In the genomic region with DNA sequence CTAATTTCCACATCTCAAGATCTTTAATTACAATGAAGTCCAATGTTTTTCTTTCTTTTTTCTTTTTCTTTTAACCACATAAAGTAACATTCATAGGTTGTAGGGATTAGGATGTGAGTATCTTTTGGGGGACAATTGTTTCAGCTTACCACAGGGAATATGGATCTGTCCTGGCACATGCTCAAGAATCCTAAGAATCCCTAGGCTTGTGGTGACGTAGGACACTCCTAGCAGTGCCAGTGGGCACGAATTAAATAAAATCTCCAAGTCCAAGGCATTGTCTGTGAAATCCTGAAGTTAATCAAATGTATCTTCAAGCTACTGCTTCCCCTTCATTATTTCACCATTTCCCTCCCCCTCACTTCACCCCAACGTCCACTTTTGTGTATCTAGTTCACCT, we compare ENCODE assay signal across 13 cellular contexts. TPM values are rescaled to one million over a fixed set of nuclear protein-coding genes. Genes with fewer than 3 reads are reported as not detected.
DNase-seq lines count a peak whose midpoint lies in the region; FAIRE-seq and TF ChIP-seq lines count a peak whose summit lies in the region.
"Had no signal": no experiment of that assay in that cellular context is flagged by ENCODE, and none has a peak within 500 bp of the region (broad histone marks: within the 10 kb centered on the region; RNA-seq: fewer than 3 reads in every experiment).

No MANE protein-coding gene starts in this region.

- FAIRE-seq in GM12891 (lab: Jason Lieb, UNC), result no peak

- DNase-seq in AG10803 (ENCODE audit: low read depth), result peak; percentile 22
- peak; percentile 11 for DNase-seq in fibroblast of pulmonary artery (ENCODE audit: low read depth)
- peak; percentile 2 for DNase-seq in renal cortical epithelial cell (ENCODE audit: low read depth)
- DNase-seq in GM12891 (ENCODE audit: insufficient read length, low spot score), result no peak
- no peak for DNase-seq in effector CD4-positive, alpha-beta T cell
- DNase-seq in NCI-H1105 (lab: John Stamatoyannopoulos, UW), result no peak
- DNase-seq: CD8-positive, alpha-beta memory T cell; NCI-H2107; NCI-H345; NCI-H526 treated with DMSO at 0.1 percent for 48 hours; NK-92 treated with Interleukin-12 subunit alpha and Interleukin-12 subunit beta, amount 100 ng/mL, for 24 hours had no signal

- TF ChIP-seq CTCF in AG10803 (conservative IDR thresholded peaks at IDR 0.05; ENCODE audit: low read length) (no peak), fibroblast of pulmonary artery (IDR thresholded peaks at IDR 0.05; ENCODE audit: low read length, missing control alignments) (no peak)

- no peak overlapping the region for H3K4me3 ChIP-seq in AG10803 (ENCODE audit: low read length)
- H3K4me3 ChIP-seq in fibroblast of pulmonary artery (replicated peaks; ENCODE audit: low read depth, low read length), result no peak overlapping the region
- H3K4me3 ChIP-seq: HAP-1 had no signal

- TF ChIP-seq RAD21 in Ishikawa (IDR thresholded peaks at IDR 0.05; ENCODE audit: low read depth), result no peak

- TF ChIP-seq EP300 in Ishikawa (IDR thresholded peaks at IDR 0.05; ENCODE audit: borderline replicate concordance), result no peak

- no peak for TF ChIP-seq POLR2A in GM12891 (IDR thresholded peaks at IDR 0.05; ENCODE audit: low read depth, low read length)

TF ChIP-seq in Ishikawa, 13 proteins besides CTCF, POLR2A, EP300 and RAD21:
- peak; percentile 41; the same call in 1 of the 2 replicates for TF ChIP-seq NFIC (IDR thresholded peaks at IDR 0.05)
- no peak for TF ChIP-seq CREB1 (IDR thresholded peaks at IDR 0.05; ENCODE audit: low read depth)
- TF ChIP-seq TEAD4 (IDR thresholded peaks at IDR 0.05), result peak; percentile 89
- no peak for TF ChIP-seq FOXM1 (IDR thresholded peaks at IDR 0.05; ENCODE audit: borderline replicate concordance, low read depth)
- TF ChIP-seq, protein P1, sequence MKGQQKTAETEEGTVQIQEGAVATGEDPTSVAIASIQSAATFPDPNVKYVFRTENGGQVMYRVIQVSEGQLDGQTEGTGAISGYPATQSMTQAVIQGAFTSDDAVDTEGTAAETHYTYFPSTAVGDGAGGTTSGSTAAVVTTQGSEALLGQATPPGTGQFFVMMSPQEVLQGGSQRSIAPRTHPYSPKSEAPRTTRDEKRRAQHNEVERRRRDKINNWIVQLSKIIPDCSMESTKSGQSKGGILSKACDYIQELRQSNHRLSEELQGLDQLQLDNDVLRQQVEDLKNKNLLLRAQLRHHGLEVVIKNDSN (IDR thresholded peaks at IDR 0.05), result no peak

TF ChIP-seq in GM12891, 5 proteins besides CTCF, POLR2A, EP300 and RAD21:
- no peak for TF ChIP-seq POLR2AphosphoS5 (IDR thresholded peaks at IDR 0.05; ENCODE audit: low read depth, low read length)
- no peak for TF ChIP-seq PAX5 (IDR thresholded peaks at IDR 0.05; ENCODE audit: insufficient read depth, low read length, severe bottlenecking)
- TF ChIP-seq TAF1 (IDR thresholded peaks at IDR 0.05; ENCODE audit: low read depth, low read length), result no peak
- TF ChIP-seq POU2F2 (IDR thresholded peaks at IDR 0.05; ENCODE audit: low read depth, low read length), result no peak
- TF ChIP-seq SPI1 (IDR thresholded peaks at IDR 0.05; ENCODE audit: low read depth, low read length), result no peak

RNA-seq across cellular contexts. Expression of a gene that starts 2.6 kb away (rescaled TPM):
- total RNA-seq in renal cortical epithelial cell, result 29.2 and 33.0 TPM in 2 replicates
- 38.1 TPM for polyA plus RNA-seq in GM12891 (2012; ENCODE audit: low read depth, missing spikeins)

Comparison
In these comparisons a context has a peak if more than half of its experiments do, and no peak if none do; other contexts are left out.
1. DNase-seq: peak in AG10803 (single experiment), fibroblast of pulmonary artery (single experiment) and renal cortical epithelial cell (single experiment); none in GM12891 (single experiment), effector CD4-positive, alpha-beta T cell (single experiment) and NCI-H1105 (single experiment).